8 cellular contexts compared by ENCODE assay signal in the genomic region with DNA sequence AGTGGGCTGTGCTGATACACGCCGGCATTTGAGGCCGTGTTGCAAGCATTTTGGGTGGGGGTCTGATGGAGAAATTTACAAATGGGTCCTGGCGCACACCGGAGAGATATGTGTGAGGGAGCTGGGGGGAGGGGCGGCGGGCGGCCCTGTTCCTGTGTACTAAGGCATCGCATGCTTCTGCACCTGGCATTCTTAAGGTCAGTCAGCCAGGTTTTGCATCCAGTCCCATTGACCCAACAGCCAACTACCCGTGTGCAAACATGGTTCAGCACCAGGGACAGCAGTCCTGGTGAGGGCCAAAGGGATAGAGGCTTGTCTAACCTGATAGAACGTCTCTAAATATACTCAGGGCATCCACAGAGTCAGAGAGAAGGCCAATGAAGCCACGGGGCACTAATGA. TPM values are rescaled to one million over a fixed set of nuclear protein-coding genes. Genes with fewer than 3 reads are reported as not detected.
A peak's percentile ranks its signal among the peaks of the same experiment; 100 is the strongest.
DNase-seq lines count a peak whose midpoint lies in the region; ATAC-seq and TF ChIP-seq lines count a peak whose summit lies in the region.

No MANE protein-coding gene starts in this region.

- H3K27me3 ChIP-seq in cardiac muscle cell (peaks cover 16% of the 10 kb centered on the region), upper lobe of right lung (no peaks in the 10 kb centered on the region)

- H3K4me1 Mint-ChIP-seq in glutamatergic neuron (ENCODE audit: low read depth, unreplicated experiment) = peaks cover 2% of the 10 kb centered on the region

- DNase-seq in cardiac muscle cell (ENCODE audit: low read depth in 1 of 2, low spot score in 1 of 2) (peak; percentile 1 to 89), left ventricle myocardium superior (no peak), OCI-M1 (lab: John Stamatoyannopoulos, UW) (peak; percentile 73), glutamatergic neuron (peak; percentile 22), upper lobe of right lung (no peak), GOT3 (lab: John Stamatoyannopoulos, UW) (no peak), epidermal melanocyte (ENCODE audit: insufficient read length, low spot score) (no peak), NCI-H2107 treated with DMSO at 0.1 percent for 48 hours (lab: John Stamatoyannopoulos, UW; ENCODE audit: unreplicated experiment) (no peak)

- peak overlapping the region; percentile 97 for H3K4me3 Mint-ChIP-seq in glutamatergic neuron (ENCODE audit: unreplicated experiment)

- H3K27ac ChIP-seq in cardiac muscle cell (no peak overlapping the region), upper lobe of right lung (no peak overlapping the region)

- H3K36me3 ChIP-seq in cardiac muscle cell (no peaks in the 10 kb centered on the region), upper lobe of right lung (no peaks in the 10 kb centered on the region)

- intact Hi-C loops in left ventricle myocardium superior (cut with micrococcal nuclease) = no loop called here
- intact Hi-C loops in upper lobe of right lung (cut with DNase I) = no loop called here

- TF ChIP-seq CTCF in cardiac muscle cell (IDR thresholded peaks at IDR 0.05; ENCODE audit: low read depth, low read length) = no peak
- TF ChIP-seq CTCF in glutamatergic neuron (IDR thresholded peaks at IDR 0.05; ENCODE audit: partially characterized antibody, unreplicated experiment) = no peak
- no peak for TF ChIP-seq CTCF in upper lobe of right lung (IDR thresholded peaks at IDR 0.05)

- H3K36me3 Mint-ChIP-seq in glutamatergic neuron (ENCODE audit: unreplicated experiment) = no peaks in the 10 kb centered on the region

- H3K4me1 ChIP-seq in cardiac muscle cell (ENCODE audit: low read depth) (no peaks in the 10 kb centered on the region), upper lobe of right lung (no peaks in the 10 kb centered on the region)

- peaks cover 3% of the 10 kb centered on the region for H3K27me3 Mint-ChIP-seq in glutamatergic neuron (ENCODE audit: unreplicated experiment)

- H3K4me3 ChIP-seq in cardiac muscle cell (no peak overlapping the region), upper lobe of right lung (no peak overlapping the region)

- no peaks in the 10 kb centered on the region for H3K9me3 ChIP-seq in cardiac muscle cell (ENCODE audit: low read depth)
- H3K9me3 ChIP-seq in upper lobe of right lung = no peaks in the 10 kb centered on the region

- H3K27ac Mint-ChIP-seq in glutamatergic neuron (ENCODE audit: unreplicated experiment) = no peak overlapping the region

- no peak for ATAC-seq in left ventricle myocardium superior
- peak; percentile 78 for ATAC-seq in upper lobe of right lung

- H3K9me3 Mint-ChIP-seq in glutamatergic neuron (ENCODE audit: unreplicated experiment) = no peaks in the 10 kb centered on the region

RNA-seq across cellular contexts. Expression of a gene that starts 0.8 kb away (rescaled TPM):
- total RNA-seq in cardiac muscle cell (0.32 TPM in 1 of 2 replicates, not detected in the other), left ventricle myocardium superior (not detected), glutamatergic neuron (ENCODE audit: unreplicated experiment) (4.5 TPM), upper lobe of right lung (not detected)
- polyA plus RNA-seq in cardiac muscle cell = 0.54 and 1.3 TPM in 2 replicates

Comparison
In these comparisons a context has a peak if more than half of its experiments do, and no peak if none do; other contexts are left out.
1. DNase-seq: peak in cardiac muscle cell (2 of 2), OCI-M1 (single experiment) and glutamatergic neuron (single experiment); none in left ventricle myocardium superior (single experiment), upper lobe of right lung (single experiment), GOT3 (single experiment), epidermal melanocyte (single experiment) and NCI-H2107 treated with DMSO at 0.1 percent for 48 hours (single experiment).